Comparison of ENCODE assay signal across 8 cellular contexts in the genomic region with DNA sequence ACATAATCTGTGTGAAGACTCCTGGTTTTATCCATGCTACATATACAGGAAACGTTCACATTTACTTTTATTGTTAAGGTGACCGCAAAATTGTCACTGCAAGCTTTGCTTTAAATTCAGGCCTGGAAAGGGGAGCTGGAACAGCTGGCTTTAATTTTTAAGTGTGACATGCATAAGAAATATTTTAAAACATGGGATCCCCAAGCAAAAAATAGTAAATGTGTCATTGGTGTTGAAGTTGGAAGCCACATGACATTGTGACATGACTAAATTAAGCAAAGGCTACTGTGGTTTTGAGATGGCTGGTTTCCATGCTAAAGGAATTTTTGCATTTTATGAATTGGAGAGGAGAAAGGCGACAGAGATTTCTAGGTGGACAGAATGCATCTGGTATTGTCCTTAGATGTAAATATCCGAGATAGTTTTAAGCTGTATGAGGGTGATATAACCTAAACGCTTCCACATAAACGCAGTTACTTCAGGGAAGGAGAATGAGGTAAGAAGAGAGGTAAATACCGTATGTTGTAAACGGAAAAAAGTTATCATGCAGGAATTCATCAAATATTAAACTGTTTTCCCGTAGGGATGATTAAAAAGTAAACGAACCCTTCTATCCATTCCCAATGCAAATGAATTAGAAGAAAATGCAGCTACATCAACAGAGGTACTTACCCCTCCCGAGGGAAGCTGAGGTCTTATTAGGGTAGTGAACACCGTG. TPM values are rescaled to one million over a fixed set of nuclear protein-coding genes. Genes with fewer than 3 reads are reported as not detected.
DNase-seq lines count a peak whose midpoint lies in the region; ATAC-seq and TF ChIP-seq lines count a peak whose summit lies in the region.

No MANE protein-coding gene starts in this region.

- H3K4me3 ChIP-seq in heart right ventricle = peak overlapping the region; percentile 79 to 94 (median 85)
- H3K4me3 ChIP-seq in left lung = peak overlapping the region; percentile 90 to 98
- peak overlapping the region; percentile 26 to 91 (median 74) for H3K4me3 ChIP-seq in transverse colon

- TF ChIP-seq CTCF in heart right ventricle (IDR thresholded peaks at IDR 0.05) = no peak
- TF ChIP-seq CTCF in left lung (IDR thresholded peaks at IDR 0.05) = no peak
- no peak for TF ChIP-seq CTCF in transverse colon (IDR thresholded peaks at IDR 0.05)

- H3K4me1 ChIP-seq in heart right ventricle (peaks cover 5 to 63% (median 34%) of the 10 kb centered on the region in 9 donors), left lung (peaks cover 8 to 45% of the 10 kb centered on the region in 2 donors), transverse colon (peaks cover 5 to 31% (median 19%) of the 10 kb centered on the region in 4 donors)

- intact Hi-C loops in heart right ventricle (cut with DNase I) = loop anchor here in 4 of 10 donors (1.0 to 5.0 kb wide), 3 partner anchors 36 to 44 kb away; a partner anchor contains a TSS
- intact Hi-C loops in Right ventricle myocardium inferior (cut with DNase I) = loop anchor here (2.0 kb wide), 1 partner anchor 36 kb away; no protein-coding TSS in a partner anchor
- intact Hi-C loops in left lung (cut with DNase I) = no loop called here
- intact Hi-C loops in transverse colon (cut with DNase I; ENCODE audit: low total_unique reads) = no loop called here

- 24 to 32% methylated on average over 12 of the region's 12 CpGs for WGBS in heart right ventricle, 2 donors
- 8 to 21% methylated on average over 11 to 12 of the region's 12 CpGs for WGBS in transverse colon (ENCODE audit: low coverage in 1 of 2), 2 donors

- H3K27ac ChIP-seq in heart right ventricle (peak overlapping the region; percentile 45 to 98 (median 98)), left lung (peak overlapping the region; percentile 89 to 96), transverse colon (peak overlapping the region; percentile 96 to 100 (median 98))

- TF ChIP-seq POLR2A in transverse colon (IDR thresholded peaks at IDR 0.05) = peak; percentile 3

- ATAC-seq in heart right ventricle = no peak
- no peak for ATAC-seq in Right ventricle myocardium inferior
- ATAC-seq in left lung = no peak
- ATAC-seq in HG03175 (IDR thresholded peaks at IDR 0.05; ENCODE audit: unreplicated experiment) = no peak
- ATAC-seq in GM18858 (IDR thresholded peaks at IDR 0.05; ENCODE audit: unreplicated experiment) = no peak

- H3K27me3 ChIP-seq in heart right ventricle (no peaks in the 10 kb centered on the region), left lung (no peaks in the 10 kb centered on the region), transverse colon (no peaks in the 10 kb centered on the region)

- H3K9me3 ChIP-seq in heart right ventricle = peaks cover 0 to 4% (median 0%) of the 10 kb centered on the region in 11 donors
- H3K9me3 ChIP-seq in left lung = no peaks in the 10 kb centered on the region
- no peaks in the 10 kb centered on the region for H3K9me3 ChIP-seq in transverse colon

- H3K36me3 ChIP-seq in heart right ventricle (no peaks in the 10 kb centered on the region), left lung (no peaks in the 10 kb centered on the region), transverse colon (no peaks in the 10 kb centered on the region)

- TF ChIP-seq EP300 in transverse colon (IDR thresholded peaks at IDR 0.05; ENCODE audit: low read depth) = no peak

- in situ Hi-C loops in transverse colon (cut with MboI; ENCODE audit: low pct_ligation_motif_present in 1 of 4, low pct_unique_long_range_greater_than_20kb in 1 of 4, low sequenced_read_pairs in 3 of 4) = no loop called here

- DNase-seq in heart right ventricle = no peak
- DNase-seq in Right ventricle myocardium inferior (ENCODE audit: missing footprints) = no peak
- DNase-seq in amniotic stem cell (lab: John Stamatoyannopoulos, UW) = peak; percentile 27
- DNase-seq in left lung = no peak
- DNase-seq in transverse colon = no peak
- DNase-seq in activated effector memory CD4-positive, alpha-beta T cell treated with Interleukin-2 at 50 U/mL for 16 hours = no peak

RNA-seq across cellular contexts. Expression of a gene that starts 0.9 kb away (rescaled TPM):
- total RNA-seq in heart right ventricle = 100 to 1,000 TPM in 1 of 10 donors, 10 to 100 TPM in 9; 63.5 to 111 (median 82.4) TPM
- 10 to 100 TPM; 16.5 to 17.9 TPM for polyA plus RNA-seq in heart right ventricle
- total RNA-seq in Right ventricle myocardium inferior = 65.2 TPM
- 10 to 100 TPM; 46.8 to 50.2 TPM for total RNA-seq in left lung
- 10 to 100 TPM; 18.3 to 94.6 (median 33.6) TPM for total RNA-seq in transverse colon

RNA-seq across cellular contexts. Expression of a gene that starts 12.1 kb away (rescaled TPM):
- total RNA-seq in heart right ventricle (10 to 100 TPM; 23.6 to 51.4 (median 35.7) TPM), Right ventricle myocardium inferior (19.3 TPM), left lung (10 to 100 TPM; 32.3 to 33.0 TPM), transverse colon (10 to 100 TPM; 32.2 to 64.7 (median 54.8) TPM)
- 10 to 100 TPM in 1 of 2 donors, 1 to 10 TPM in 1; 9.7 to 16.5 TPM for polyA plus RNA-seq in heart right ventricle

RNA-seq across cellular contexts. Expression of a gene that starts 42.3 kb away (rescaled TPM):
- 10 to 100 TPM; 21.5 to 33.2 (median 28.0) TPM for total RNA-seq in heart right ventricle
- 10 to 100 TPM in 1 of 2 donors, 1 to 10 TPM in 1; 7.1 to 12.1 TPM for polyA plus RNA-seq in heart right ventricle
- 17.9 TPM for total RNA-seq in Right ventricle myocardium inferior
- total RNA-seq in left lung = 10 to 100 TPM; 36.8 to 40.1 TPM
- 100 to 1,000 TPM in 1 of 4 donors, 10 to 100 TPM in 3; 36.0 to 122 (median 51.2) TPM for total RNA-seq in transverse colon
